22 cellular contexts compared by ENCODE assay signal in genomic region chr6:135135835-135136234, GRCh38. TPM values are rescaled to one million over a fixed set of nuclear protein-coding genes. Genes with fewer than 3 reads are reported as not detected.
DNase-seq lines count a peak whose midpoint lies in the region; ATAC-seq, FAIRE-seq and TF ChIP-seq lines count a peak whose summit lies in the region.
"Had no signal": no experiment of that assay in that cellular context is flagged by ENCODE, and none has a peak within 500 bp of the region (broad histone marks: within the 10 kb centered on the region; RNA-seq: fewer than 3 reads in every experiment).

No MANE protein-coding gene starts in this region.

- no peaks in the 10 kb centered on the region for H3K79me1 ChIP-seq in H1 (ENCODE audit: low read depth, low read length)

- H3K9me3 Mint-ChIP-seq in activated CD4-positive, alpha-beta T cell treated with anti-CD3 and anti-CD28 coated beads for 36 hours (ENCODE audit: low read depth), result no peaks in the 10 kb centered on the region
- no peaks in the 10 kb centered on the region for H3K9me3 Mint-ChIP-seq in activated T-helper 1 cell treated with anti-CD3 and anti-CD28 coated beads, Interleukin-12 subunit alpha, Interleukin-12 subunit beta, Interleukin-2, Interleukin-4 antibody, amounts not matched to agents 30 ng/mL and 10 ng/mL and 1 ng/mL, durations not matched to agents 14 hours and 24 hours and 36 hours
- H3K9me3 Mint-ChIP-seq in stimulated activated naive CD8-positive, alpha-beta T cell treated with anti-CD3 and anti-CD28 coated beads, Interleukin-15, amount 100 ng/mL, for 72 hours, result no peaks in the 10 kb centered on the region

- FAIRE-seq in H1 (lab: Jason Lieb, UNC), result no peak
- FAIRE-seq: GM12878 had no signal

- H4K20me1 ChIP-seq in H1 (replicated peaks in 1 of 2; ENCODE audit: control insufficient read depth in 1 of 2, insufficient read depth in 2 of 2, low read length in 2 of 2), result no peaks in the 10 kb centered on the region
- H4K20me1 ChIP-seq: BLaER1 had no signal

- H3K36me3 Mint-ChIP-seq in activated CD4-positive, alpha-beta T cell treated with anti-CD3 and anti-CD28 coated beads for 36 hours (ENCODE audit: low read depth), result no peaks in the 10 kb centered on the region
- peaks cover 1% of the 10 kb centered on the region for H3K36me3 Mint-ChIP-seq in activated T-helper 1 cell treated with anti-CD3 and anti-CD28 coated beads, Interleukin-12 subunit alpha, Interleukin-12 subunit beta, Interleukin-2, Interleukin-4 antibody, amounts not matched to agents 30 ng/mL and 10 ng/mL and 1 ng/mL, durations not matched to agents 14 hours and 24 hours and 36 hours (ENCODE audit: low read depth)

- no peaks in the 10 kb centered on the region for H3K4me1 ChIP-seq in H1 (replicated peaks in 1 of 4; ENCODE audit: control insufficient read depth in 3 of 4, insufficient read depth in 4 of 4, low read length in 3 of 4)

- H4K91ac ChIP-seq in H1 (replicated peaks; ENCODE audit: insufficient read length, low read length), result no peak overlapping the region

- no peak for TF ChIP-seq POLR2A in H1 (IDR thresholded peaks at IDR 0.05; ENCODE audit: control extremely low read depth in 1 of 2, low read depth in 2 of 2, low read length in 2 of 2)

- H3K18ac ChIP-seq in H1 (ENCODE audit: extremely low read depth, low read length), result no peak overlapping the region

- no peaks in the 10 kb centered on the region for H3K79me2 ChIP-seq in H1 (ENCODE audit: control insufficient read depth in 1 of 2, insufficient read depth in 2 of 2, low read length in 2 of 2)

- POLR2A ChIA-PET in activated CD4-positive, alpha-beta T cell treated with anti-CD3 and anti-CD28 coated beads for 36 hours (lab: Charles Lee), result no interaction called here
- POLR2A ChIA-PET in H1 (lab: Charles Lee; ENCODE audit: partially characterized antibody), result no interaction called here

- H2BK12ac ChIP-seq in H1 (ENCODE audit: low read depth, low read length), result no peak overlapping the region

- H3K27ac Mint-ChIP-seq in activated CD4-positive, alpha-beta T cell treated with anti-CD3 and anti-CD28 coated beads for 36 hours, result no peak overlapping the region
- peak overlapping the region; percentile 86 for H3K27ac Mint-ChIP-seq in activated T-helper 1 cell treated with anti-CD3 and anti-CD28 coated beads, Interleukin-12 subunit alpha, Interleukin-12 subunit beta, Interleukin-2, Interleukin-4 antibody, amounts not matched to agents 30 ng/mL and 10 ng/mL and 1 ng/mL, durations not matched to agents 14 hours and 24 hours and 36 hours
- peak overlapping the region in 1 of 2 donors; percentile 90 for H3K27ac Mint-ChIP-seq in stimulated activated naive CD8-positive, alpha-beta T cell treated with anti-CD3 and anti-CD28 coated beads, Interleukin-15, amount 100 ng/mL, for 72 hours

- no peak overlapping the region for H2BK120ac ChIP-seq in H1 (replicated peaks; ENCODE audit: low read depth, low read length)

- H3K27me3 Mint-ChIP-seq in activated CD4-positive, alpha-beta T cell treated with anti-CD3 and anti-CD28 coated beads for 36 hours, result no peaks in the 10 kb centered on the region
- no peaks in the 10 kb centered on the region for H3K27me3 Mint-ChIP-seq in activated T-helper 1 cell treated with anti-CD3 and anti-CD28 coated beads, Interleukin-12 subunit alpha, Interleukin-12 subunit beta, Interleukin-2, Interleukin-4 antibody, amounts not matched to agents 30 ng/mL and 10 ng/mL and 1 ng/mL, durations not matched to agents 14 hours and 24 hours and 36 hours (ENCODE audit: insufficient read depth)
- no peaks in the 10 kb centered on the region for H3K27me3 Mint-ChIP-seq in stimulated activated naive CD8-positive, alpha-beta T cell treated with anti-CD3 and anti-CD28 coated beads, Interleukin-15, amount 100 ng/mL, for 72 hours

- 90% methylated on average over 4 of the region's 4 CpGs; no CpG with 5 or more reads in 1 of the 2 experiments for WGBS in H1 (ENCODE audit: extremely low coverage in 1 of 2, insufficient coverage in 1 of 2, insufficient read length in 1 of 2, insufficient replicate concordance in 2 of 2, low coverage in 1 of 2, low lambda C conversion rate in 2 of 2, missing lambda C conversion rate in 1 of 2), 2 experiments

- peaks cover 23% of the 10 kb centered on the region for H3K4me1 Mint-ChIP-seq in activated CD4-positive, alpha-beta T cell treated with anti-CD3 and anti-CD28 coated beads for 36 hours
- H3K4me1 Mint-ChIP-seq in activated T-helper 1 cell treated with anti-CD3 and anti-CD28 coated beads, Interleukin-12 subunit alpha, Interleukin-12 subunit beta, Interleukin-2, Interleukin-4 antibody, amounts not matched to agents 30 ng/mL and 10 ng/mL and 1 ng/mL, durations not matched to agents 14 hours and 24 hours and 36 hours (ENCODE audit: low read depth), result peaks cover 65% of the 10 kb centered on the region
- H3K4me1 Mint-ChIP-seq in stimulated activated naive CD8-positive, alpha-beta T cell treated with anti-CD3 and anti-CD28 coated beads, Interleukin-15, amount 100 ng/mL, for 72 hours, result peaks cover 67% of the 10 kb centered on the region

- H3K4me3 ChIP-seq in H1 (ENCODE audit: extremely low read depth in 1 of 4, insufficient read depth in 2 of 4, low read depth in 3 of 4, low read length in 4 of 4), result no peak overlapping the region
- H3K4me3 ChIP-seq: BLaER1, GM12878, SK-N-MC had no signal

- intact Hi-C loops in activated CD4-positive, alpha-beta T cell treated with anti-CD3 and anti-CD28 coated beads for 36 hours (cut with DNase I, micrococcal nuclease), result no loop called here
- intact Hi-C loops in activated T-helper 1 cell treated with anti-CD3 and anti-CD28 coated beads, Interleukin-12 subunit alpha, Interleukin-12 subunit beta, Interleukin-2, Interleukin-4 antibody, amounts not matched to agents 30 ng/mL and 10 ng/mL and 1 ng/mL, durations not matched to agents 14 hours and 24 hours and 36 hours (cut with micrococcal nuclease), result loop anchor here (1.0 kb wide), 1 partner anchor 8 kb away; no protein-coding TSS in a partner anchor

- CTCF ChIA-PET in activated CD4-positive, alpha-beta T cell treated with anti-CD3 and anti-CD28 coated beads for 36 hours (lab: Charles Lee), result interaction anchor here (1.3 kb wide), 1 partner anchor 9 kb away, joined by 7 read pairs; no protein-coding TSS in a partner anchor
- CTCF ChIA-PET in H1 (lab: Charles Lee; ENCODE audit: partially characterized antibody), result no interaction called here

- H3K23me2 ChIP-seq in H1 (ENCODE audit: low read depth, low read length), result no peaks in the 10 kb centered on the region

- no peak overlapping the region for H2BK5ac ChIP-seq in H1 (ENCODE audit: low read depth, low read length)

- H3K14ac ChIP-seq in H1 (ENCODE audit: insufficient read length), result peak overlapping the region; percentile 55

- H3K4ac ChIP-seq in H1 (replicated peaks; ENCODE audit: insufficient read length, low read depth, low read length), result no peak overlapping the region

- no peak for TF ChIP-seq EP300 in H1 (IDR thresholded peaks at IDR 0.05; ENCODE audit: borderline replicate concordance in 1 of 2, low read depth in 2 of 2, low read length in 2 of 2)

- H3K27me3 ChIP-seq in H1 (replicated peaks in 1 of 4; ENCODE audit: control insufficient read depth in 3 of 4, extremely low read depth in 1 of 4, insufficient read depth in 3 of 4, low read length in 3 of 4), result no peaks in the 10 kb centered on the region
- H3K27me3 ChIP-seq: BLaER1 had no signal

- no peak for DNase-seq in activated CD4-positive, alpha-beta T cell treated with anti-CD3 and anti-CD28 coated beads for 36 hours
- DNase-seq in activated CD4-positive, alpha-beta T cell treated with anti-CD3 and anti-CD28 coated beads, Interleukin-2, amount 50 U/mL, for 1 hour, result no peak
- DNase-seq in activated T-helper 1 cell treated with anti-CD3 and anti-CD28 coated beads, Interleukin-12 subunit alpha, Interleukin-12 subunit beta, Interleukin-2, Interleukin-4 antibody, amounts not matched to agents 30 ng/mL and 10 ng/mL and 1 ng/mL, durations not matched to agents 14 hours and 24 hours and 36 hours (ENCODE audit: low spot score), result no peak
- DNase-seq in H1 (ENCODE audit: low read depth in 1 of 2, low spot score in 2 of 2), result no peak
- peak in 1 of 2 donors; percentile 21 for DNase-seq in stimulated activated naive CD8-positive, alpha-beta T cell treated with anti-CD3 and anti-CD28 coated beads, Interleukin-15, amount 100 ng/mL, for 72 hours
- no peak for DNase-seq in NCI-H526 (lab: John Stamatoyannopoulos, UW)
- no peak for DNase-seq in NCI-H1092 treated with DMSO at 0.1 percent for 48 hours (lab: John Stamatoyannopoulos, UW)
- DNase-seq in iPS-NIHi11 (ENCODE audit: low spot score), result no peak
- DNase-seq: 8988T, COR-L47, NCI-H1092, NCI-H187, NCI-H446, NCI-H774 had no signal

- H3K9me3 ChIP-seq in H1 (ENCODE audit: insufficient read depth in 2 of 2, low read depth in 1 of 2, low read length in 1 of 2), result no peaks in the 10 kb centered on the region
- H3K9me3 ChIP-seq: BLaER1 had no signal

- H3K4me2 ChIP-seq in H1 (ENCODE audit: insufficient read depth in 1 of 2, low read depth in 2 of 2, low read length in 2 of 2), result no peak overlapping the region
- H3K4me2 ChIP-seq: BLaER1, KMS-11 had no signal

- H2BK15ac ChIP-seq in H1 (ENCODE audit: low read length), result no peak overlapping the region

- no peaks in the 10 kb centered on the region for H3K36me3 ChIP-seq in H1 (ENCODE audit: control insufficient read depth in 2 of 4, insufficient read depth in 4 of 4, low read length in 3 of 4)
- H3K36me3 ChIP-seq: BLaER1 had no signal

- no peak overlapping the region for H3K4me3 Mint-ChIP-seq in activated CD4-positive, alpha-beta T cell treated with anti-CD3 and anti-CD28 coated beads for 36 hours
- H3K4me3 Mint-ChIP-seq in activated T-helper 1 cell treated with anti-CD3 and anti-CD28 coated beads, Interleukin-12 subunit alpha, Interleukin-12 subunit beta, Interleukin-2, Interleukin-4 antibody, amounts not matched to agents 30 ng/mL and 10 ng/mL and 1 ng/mL, durations not matched to agents 14 hours and 24 hours and 36 hours, result peak overlapping the region; percentile 49
- peak overlapping the region; percentile 27 to 71 for H3K4me3 Mint-ChIP-seq in stimulated activated naive CD8-positive, alpha-beta T cell treated with anti-CD3 and anti-CD28 coated beads, Interleukin-15, amount 100 ng/mL, for 72 hours

- TF ChIP-seq CTCF in H1 (IDR thresholded peaks at IDR 0.05; ENCODE audit: control extremely low read depth in 1 of 3, insufficient read depth in 1 of 3, low read depth in 1 of 3, low read length in 3 of 3), result no peak

- H3K27ac ChIP-seq in H1 (ENCODE audit: low read depth, low read length), result no peak overlapping the region
- H3K27ac ChIP-seq: BLaER1, HL-60, KMS-11, SK-N-MC had no signal

- no peak overlapping the region for H3K23ac ChIP-seq in H1 (ENCODE audit: insufficient read length)

- TF ChIP-seq RAD21 in H1 (IDR thresholded peaks at IDR 0.05 in 1 of 2, conservative IDR thresholded peaks at IDR 0.05 in 1 of 2; ENCODE audit: low read depth in 2 of 2, low read length in 2 of 2), result no peak

- H4K5ac ChIP-seq in H1 (ENCODE audit: insufficient read length, low read depth, low read length), result no peak overlapping the region

- H3K9ac ChIP-seq in H1 (replicated peaks in 1 of 4; ENCODE audit: extremely low read depth in 1 of 4, low read depth in 3 of 4, low read length in 3 of 4), result no peak overlapping the region
- H3K9ac ChIP-seq: BLaER1, KMS-11 had no signal

- H2AFZ ChIP-seq in H1 (ENCODE audit: low read length), result no peak overlapping the region

- H3K56ac ChIP-seq in H1 (replicated peaks; ENCODE audit: insufficient read length, low read depth, low read length), result no peak overlapping the region

- H4K8ac ChIP-seq in H1 (ENCODE audit: extremely low read depth, insufficient read depth, low read length), result no peak overlapping the region

- no peak overlapping the region for H2AK5ac ChIP-seq in H1 (ENCODE audit: low read depth, low read length)

- peak; percentile 39 for ATAC-seq in activated CD4-positive, alpha-beta T cell treated with anti-CD3 and anti-CD28 coated beads for 36 hours
- ATAC-seq in stimulated activated naive CD8-positive, alpha-beta T cell treated with anti-CD3 and anti-CD28 coated beads, Interleukin-15, amount 100 ng/mL, for 72 hours, result peak; percentile 87
- ATAC-seq: GM12878, HCT116, Right ventricle myocardium inferior had no signal

- no peak overlapping the region for H2BK20ac ChIP-seq in H1 (ENCODE audit: low read length)

RNA-seq across cellular contexts. Expression of gene MYB, which starts 45.3 kb away (rescaled TPM):
- total RNA-seq in activated CD4-positive, alpha-beta T cell treated with anti-CD3 and anti-CD28 coated beads for 36 hours, result 10 to 100 TPM; 29.2 to 35.9 TPM
- total RNA-seq in activated T-helper 1 cell treated with anti-CD3 and anti-CD28 coated beads, Interleukin-12 subunit alpha, Interleukin-12 subunit beta, Interleukin-2, Interleukin-4 antibody, amounts not matched to agents 30 ng/mL and 10 ng/mL and 1 ng/mL, durations not matched to agents 14 hours and 24 hours and 36 hours, result 57.3 and 60.4 TPM in 2 replicates
- total RNA-seq in H1 (2021; fragmentation: NEBNext Ultra II Directional; extraction: Animal tissue kit (Norgen Biotek cat#: 25700)), result 7.6 and 9.2 TPM in 2 replicates
- 4.0 TPM in 2 replicates for polyA plus RNA-seq in H1 (2011; rRNA removed)
- polyA plus RNA-seq in H1 (2011; cell fraction: cytosol; rRNA removed), result 3.6 TPM
- 5.0 TPM for polyA plus RNA-seq in H1 (2011; cell fraction: nucleus; rRNA removed)
- 4.9 to 7.6 TPM (median 7.0 TPM) in 4 replicates for polyA plus RNA-seq in H1 (2012, experiment 1 of 2)
- polyA plus RNA-seq in H1 (2012, experiment 2 of 2), result 0.24 TPM
- polyA plus RNA-seq in H1 (2013, experiment 1 of 2), result 2.8 TPM
- polyA plus RNA-seq in H1 (2013, experiment 2 of 2), result 3.0 TPM
- 7.8 and 8.9 TPM in 2 replicates for polyA minus RNA-seq in H1 (2011; rRNA and poly(A)+ RNA removed)
- polyA minus RNA-seq in H1 (2011; cell fraction: cytosol; rRNA and poly(A)+ RNA removed), result 6.2 TPM
- polyA minus RNA-seq in H1 (2011; cell fraction: nucleus; rRNA and poly(A)+ RNA removed), result 24.7 TPM
- total RNA-seq: MCF 10A had no signal
